In the genomic region with DNA sequence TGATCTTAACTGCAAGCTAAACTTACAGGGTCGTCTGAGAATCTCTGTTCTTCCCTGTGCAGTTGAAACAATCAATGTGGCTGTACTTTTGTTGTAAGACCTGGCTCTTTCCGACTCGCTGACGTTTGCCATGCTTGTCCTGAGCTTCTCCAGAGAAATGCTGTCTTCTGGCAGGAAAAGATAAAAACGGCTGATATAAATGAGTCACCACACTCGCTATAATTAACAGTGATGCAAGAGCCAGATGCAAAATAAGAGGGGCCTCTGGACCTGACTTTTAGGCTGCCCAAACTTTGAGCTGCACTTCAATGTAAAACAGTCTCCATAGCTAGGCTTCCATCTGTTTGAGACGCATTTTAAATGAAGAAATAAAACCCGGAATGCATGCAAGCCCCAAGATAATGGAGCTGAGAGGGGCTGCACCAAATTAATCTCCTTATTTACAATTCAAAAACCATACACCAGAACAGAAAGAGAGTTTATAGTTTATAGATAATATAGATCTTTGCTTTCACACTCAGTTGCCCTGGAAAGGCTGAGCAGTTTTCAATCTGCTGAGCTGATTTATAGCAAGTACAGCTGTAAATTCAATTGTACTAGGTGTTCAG, we compare ENCODE assay signal across 1 cellular context.
TF ChIP-seq lines count a peak whose summit lies in the region.

No MANE protein-coding gene starts in this region.

TF ChIP-seq in K562, 482 proteins besides CTCF, POLR2A, EP300 and RAD21 (continued from another document and continues in another):
- TF ChIP-seq, protein P1, sequence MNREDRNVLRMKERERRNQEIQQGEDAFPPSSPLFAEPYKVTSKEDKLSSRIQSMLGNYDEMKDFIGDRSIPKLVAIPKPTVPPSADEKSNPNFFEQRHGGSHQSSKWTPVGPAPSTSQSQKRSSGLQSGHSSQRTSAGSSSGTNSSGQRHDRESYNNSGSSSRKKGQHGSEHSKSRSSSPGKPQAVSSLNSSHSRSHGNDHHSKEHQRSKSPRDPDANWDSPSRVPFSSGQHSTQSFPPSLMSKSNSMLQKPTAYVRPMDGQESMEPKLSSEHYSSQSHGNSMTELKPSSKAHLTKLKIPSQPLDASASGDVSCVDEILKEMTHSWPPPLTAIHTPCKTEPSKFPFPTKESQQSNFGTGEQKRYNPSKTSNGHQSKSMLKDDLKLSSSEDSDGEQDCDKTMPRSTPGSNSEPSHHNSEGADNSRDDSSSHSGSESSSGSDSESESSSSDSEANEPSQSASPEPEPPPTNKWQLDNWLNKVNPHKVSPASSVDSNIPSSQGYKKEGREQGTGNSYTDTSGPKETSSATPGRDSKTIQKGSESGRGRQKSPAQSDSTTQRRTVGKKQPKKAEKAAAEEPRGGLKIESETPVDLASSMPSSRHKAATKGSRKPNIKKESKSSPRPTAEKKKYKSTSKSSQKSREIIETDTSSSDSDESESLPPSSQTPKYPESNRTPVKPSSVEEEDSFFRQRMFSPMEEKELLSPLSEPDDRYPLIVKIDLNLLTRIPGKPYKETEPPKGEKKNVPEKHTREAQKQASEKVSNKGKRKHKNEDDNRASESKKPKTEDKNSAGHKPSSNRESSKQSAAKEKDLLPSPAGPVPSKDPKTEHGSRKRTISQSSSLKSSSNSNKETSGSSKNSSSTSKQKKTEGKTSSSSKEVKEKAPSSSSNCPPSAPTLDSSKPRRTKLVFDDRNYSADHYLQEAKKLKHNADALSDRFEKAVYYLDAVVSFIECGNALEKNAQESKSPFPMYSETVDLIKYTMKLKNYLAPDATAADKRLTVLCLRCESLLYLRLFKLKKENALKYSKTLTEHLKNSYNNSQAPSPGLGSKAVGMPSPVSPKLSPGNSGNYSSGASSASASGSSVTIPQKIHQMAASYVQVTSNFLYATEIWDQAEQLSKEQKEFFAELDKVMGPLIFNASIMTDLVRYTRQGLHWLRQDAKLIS (CRISPR knock-in tag; IDR thresholded peaks at IDR 0.05): no peak
- TF ChIP-seq, protein P2, sequence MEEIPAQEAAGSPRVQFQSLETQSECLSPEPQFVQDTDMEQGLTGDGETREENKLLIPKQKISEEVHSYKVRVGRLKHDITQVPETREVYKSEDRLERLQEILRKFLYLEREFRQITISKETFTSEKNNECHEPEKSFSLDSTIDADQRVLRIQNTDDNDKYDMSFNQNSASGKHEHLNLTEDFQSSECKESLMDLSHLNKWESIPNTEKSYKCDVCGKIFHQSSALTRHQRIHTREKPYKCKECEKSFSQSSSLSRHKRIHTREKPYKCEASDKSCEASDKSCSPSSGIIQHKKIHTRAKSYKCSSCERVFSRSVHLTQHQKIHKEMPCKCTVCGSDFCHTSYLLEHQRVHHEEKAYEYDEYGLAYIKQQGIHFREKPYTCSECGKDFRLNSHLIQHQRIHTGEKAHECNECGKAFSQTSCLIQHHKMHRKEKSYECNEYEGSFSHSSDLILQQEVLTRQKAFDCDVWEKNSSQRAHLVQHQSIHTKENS (CRISPR knock-in tag; IDR thresholded peaks at IDR 0.05): no peak
- TF ChIP-seq GATA2 (CRISPR knock-in tag; IDR thresholded peaks at IDR 0.05) (peak; percentile 54; the same call in 1 of the 2 replicates), RCOR1 (IDR thresholded peaks at IDR 0.05; ENCODE audit: borderline replicate concordance in 1 of 2, low read depth in 2 of 2, low read length in 2 of 2) (peak in 1 of 2 experiments; percentile 13; a peak in 1 of 4 replicates), NR4A1 (CRISPR knock-in tag; IDR thresholded peaks at IDR 0.05) (no peak), NR4A1 (tag; IDR thresholded peaks at IDR 0.05) (no peak), HEY1 (CRISPR knock-in tag; IDR thresholded peaks at IDR 0.05; ENCODE audit: borderline replicate concordance) (0 out of 2 replicates have a peak, but pooled peaks have one; percentile 18), FOXA1 (IDR thresholded peaks at IDR 0.05; ENCODE audit: borderline replicate concordance) (no peak), TCF7 (IDR thresholded peaks at IDR 0.05; ENCODE audit: borderline replicate concordance) (no peak), ZNF143 (CRISPR knock-in tag; IDR thresholded peaks at IDR 0.05) (no peak), KAT8 (IDR thresholded peaks at IDR 0.05; ENCODE audit: low read depth) (no peak), ZNF175 (CRISPR knock-in tag; IDR thresholded peaks at IDR 0.05; ENCODE audit: low read depth) (peak; percentile 44; the same call in 1 of the 2 replicates), BRD9 (IDR thresholded peaks at IDR 0.05; ENCODE audit: low read depth, partially characterized antibody) (no peak), SMAD1 (IDR thresholded peaks at IDR 0.05; ENCODE audit: low read depth, low read length, partially characterized antibody) (no peak), HCFC1 (IDR thresholded peaks at IDR 0.05; ENCODE audit: low read depth, low read length) (no peak), PHF21A (IDR thresholded peaks at IDR 0.05; ENCODE audit: borderline replicate concordance, low read depth) (no peak), RBM17 (IDR thresholded peaks at IDR 0.05; ENCODE audit: borderline replicate concordance, low read depth, low read length) (no peak), TCF7L2 (IDR thresholded peaks at IDR 0.05; ENCODE audit: low read depth, low read length) (no peak), NFIX (CRISPR knock-in tag; IDR thresholded peaks at IDR 0.05; ENCODE audit: low read depth) (no peak), SP1 (CRISPR knock-in tag; IDR thresholded peaks at IDR 0.05) (no peak), HNRNPK (IDR thresholded peaks at IDR 0.05; ENCODE audit: low read depth, low read length, poor library complexity, severe bottlenecking) (no peak), C11orf30 (IDR thresholded peaks at IDR 0.05; ENCODE audit: low read depth) (no peak), EZH2 (IDR thresholded peaks at IDR 0.05; ENCODE audit: borderline replicate concordance, low read depth, low read length) (no peak), POLR2G (IDR thresholded peaks at IDR 0.05; ENCODE audit: low read depth, low read length) (no peak), STAT5B (CRISPR knock-in tag; IDR thresholded peaks at IDR 0.05) (no peak), SMARCA5 (IDR thresholded peaks at IDR 0.05) (no peak), ZKSCAN8 (CRISPR knock-in tag; IDR thresholded peaks at IDR 0.05) (no peak; the same call in 1 of the 2 replicates), HDAC3 (IDR thresholded peaks at IDR 0.05; ENCODE audit: borderline replicate concordance, partially characterized antibody) (peak; percentile 46), ZFP1 (CRISPR knock-in tag; IDR thresholded peaks at IDR 0.05) (no peak), MAZ (CRISPR knock-in tag; conservative IDR thresholded peaks at IDR 0.05 in 1 of 2, IDR thresholded peaks at IDR 0.05 in 1 of 2) (no peak), HOXB6 (CRISPR knock-in tag; IDR thresholded peaks at IDR 0.05; ENCODE audit: borderline replicate concordance) (no peak), CBX1 (IDR thresholded peaks at IDR 0.05; ENCODE audit: low read depth) (no peak), CBFA2T3 (IDR thresholded peaks at IDR 0.05) (peak; percentile 82), MBD2 (IDR thresholded peaks at IDR 0.05; ENCODE audit: borderline replicate concordance, low read depth) (0 out of 2 replicates have a peak, but pooled peaks have one; percentile 12)
- TF ChIP-seq, protein P3, sequence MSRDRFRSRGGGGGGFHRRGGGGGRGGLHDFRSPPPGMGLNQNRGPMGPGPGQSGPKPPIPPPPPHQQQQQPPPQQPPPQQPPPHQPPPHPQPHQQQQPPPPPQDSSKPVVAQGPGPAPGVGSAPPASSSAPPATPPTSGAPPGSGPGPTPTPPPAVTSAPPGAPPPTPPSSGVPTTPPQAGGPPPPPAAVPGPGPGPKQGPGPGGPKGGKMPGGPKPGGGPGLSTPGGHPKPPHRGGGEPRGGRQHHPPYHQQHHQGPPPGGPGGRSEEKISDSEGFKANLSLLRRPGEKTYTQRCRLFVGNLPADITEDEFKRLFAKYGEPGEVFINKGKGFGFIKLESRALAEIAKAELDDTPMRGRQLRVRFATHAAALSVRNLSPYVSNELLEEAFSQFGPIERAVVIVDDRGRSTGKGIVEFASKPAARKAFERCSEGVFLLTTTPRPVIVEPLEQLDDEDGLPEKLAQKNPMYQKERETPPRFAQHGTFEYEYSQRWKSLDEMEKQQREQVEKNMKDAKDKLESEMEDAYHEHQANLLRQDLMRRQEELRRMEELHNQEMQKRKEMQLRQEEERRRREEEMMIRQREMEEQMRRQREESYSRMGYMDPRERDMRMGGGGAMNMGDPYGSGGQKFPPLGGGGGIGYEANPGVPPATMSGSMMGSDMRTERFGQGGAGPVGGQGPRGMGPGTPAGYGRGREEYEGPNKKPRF (IDR thresholded peaks at IDR 0.05; ENCODE audit: low read depth, low read length): no peak
- TF ChIP-seq, protein P4, sequence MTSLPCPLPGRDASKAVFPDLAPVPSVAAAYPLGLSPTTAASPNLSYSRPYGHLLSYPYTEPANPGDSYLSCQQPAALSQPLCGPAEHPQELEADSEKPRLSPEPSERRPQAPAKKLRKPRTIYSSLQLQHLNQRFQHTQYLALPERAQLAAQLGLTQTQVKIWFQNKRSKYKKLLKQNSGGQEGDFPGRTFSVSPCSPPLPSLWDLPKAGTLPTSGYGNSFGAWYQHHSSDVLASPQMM (CRISPR knock-in tag; IDR thresholded peaks at IDR 0.05): no peak
- TF ChIP-seq, protein P5, sequence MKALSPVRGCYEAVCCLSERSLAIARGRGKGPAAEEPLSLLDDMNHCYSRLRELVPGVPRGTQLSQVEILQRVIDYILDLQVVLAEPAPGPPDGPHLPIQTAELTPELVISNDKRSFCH (CRISPR knock-in tag; IDR thresholded peaks at IDR 0.05): no peak
- TF ChIP-seq, protein P5 (tag; IDR thresholded peaks at IDR 0.05): no peak
- TF ChIP-seq, protein P6, sequence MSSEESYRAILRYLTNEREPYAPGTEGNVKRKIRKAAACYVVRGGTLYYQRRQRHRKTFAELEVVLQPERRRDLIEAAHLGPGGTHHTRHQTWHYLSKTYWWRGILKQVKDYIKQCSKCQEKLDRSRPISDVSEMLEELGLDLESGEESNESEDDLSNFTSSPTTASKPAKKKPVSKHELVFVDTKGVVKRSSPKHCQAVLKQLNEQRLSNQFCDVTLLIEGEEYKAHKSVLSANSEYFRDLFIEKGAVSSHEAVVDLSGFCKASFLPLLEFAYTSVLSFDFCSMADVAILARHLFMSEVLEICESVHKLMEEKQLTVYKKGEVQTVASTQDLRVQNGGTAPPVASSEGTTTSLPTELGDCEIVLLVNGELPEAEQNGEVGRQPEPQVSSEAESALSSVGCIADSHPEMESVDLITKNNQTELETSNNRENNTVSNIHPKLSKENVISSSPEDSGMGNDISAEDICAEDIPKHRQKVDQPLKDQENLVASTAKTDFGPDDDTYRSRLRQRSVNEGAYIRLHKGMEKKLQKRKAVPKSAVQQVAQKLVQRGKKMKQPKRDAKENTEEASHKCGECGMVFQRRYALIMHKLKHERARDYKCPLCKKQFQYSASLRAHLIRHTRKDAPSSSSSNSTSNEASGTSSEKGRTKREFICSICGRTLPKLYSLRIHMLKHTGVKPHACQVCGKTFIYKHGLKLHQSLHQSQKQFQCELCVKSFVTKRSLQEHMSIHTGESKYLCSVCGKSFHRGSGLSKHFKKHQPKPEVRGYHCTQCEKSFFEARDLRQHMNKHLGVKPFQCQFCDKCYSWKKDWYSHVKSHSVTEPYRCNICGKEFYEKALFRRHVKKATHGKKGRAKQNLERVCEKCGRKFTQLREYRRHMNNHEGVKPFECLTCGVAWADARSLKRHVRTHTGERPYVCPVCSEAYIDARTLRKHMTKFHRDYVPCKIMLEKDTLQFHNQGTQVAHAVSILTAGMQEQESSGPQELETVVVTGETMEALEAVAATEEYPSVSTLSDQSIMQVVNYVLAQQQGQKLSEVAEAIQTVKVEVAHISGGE (CRISPR knock-in tag; IDR thresholded peaks at IDR 0.05): no peak
- TF ChIP-seq, protein P7, sequence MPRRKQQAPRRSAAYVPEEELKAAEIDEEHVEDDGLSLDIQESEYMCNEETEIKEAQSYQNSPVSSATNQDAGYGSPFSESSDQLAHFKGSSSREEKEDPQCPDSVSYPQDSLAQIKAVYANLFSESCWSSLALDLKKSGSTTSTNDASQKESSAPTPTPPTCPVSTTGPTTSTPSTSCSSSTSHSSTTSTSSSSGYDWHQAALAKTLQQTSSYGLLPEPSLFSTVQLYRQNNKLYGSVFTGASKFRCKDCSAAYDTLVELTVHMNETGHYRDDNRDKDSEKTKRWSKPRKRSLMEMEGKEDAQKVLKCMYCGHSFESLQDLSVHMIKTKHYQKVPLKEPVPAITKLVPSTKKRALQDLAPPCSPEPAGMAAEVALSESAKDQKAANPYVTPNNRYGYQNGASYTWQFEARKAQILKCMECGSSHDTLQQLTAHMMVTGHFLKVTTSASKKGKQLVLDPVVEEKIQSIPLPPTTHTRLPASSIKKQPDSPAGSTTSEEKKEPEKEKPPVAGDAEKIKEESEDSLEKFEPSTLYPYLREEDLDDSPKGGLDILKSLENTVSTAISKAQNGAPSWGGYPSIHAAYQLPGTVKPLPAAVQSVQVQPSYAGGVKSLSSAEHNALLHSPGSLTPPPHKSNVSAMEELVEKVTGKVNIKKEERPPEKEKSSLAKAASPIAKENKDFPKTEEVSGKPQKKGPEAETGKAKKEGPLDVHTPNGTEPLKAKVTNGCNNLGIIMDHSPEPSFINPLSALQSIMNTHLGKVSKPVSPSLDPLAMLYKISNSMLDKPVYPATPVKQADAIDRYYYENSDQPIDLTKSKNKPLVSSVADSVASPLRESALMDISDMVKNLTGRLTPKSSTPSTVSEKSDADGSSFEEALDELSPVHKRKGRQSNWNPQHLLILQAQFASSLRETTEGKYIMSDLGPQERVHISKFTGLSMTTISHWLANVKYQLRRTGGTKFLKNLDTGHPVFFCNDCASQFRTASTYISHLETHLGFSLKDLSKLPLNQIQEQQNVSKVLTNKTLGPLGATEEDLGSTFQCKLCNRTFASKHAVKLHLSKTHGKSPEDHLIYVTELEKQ (CRISPR knock-in tag; IDR thresholded peaks at IDR 0.05): no peak
- TF ChIP-seq, protein P8, sequence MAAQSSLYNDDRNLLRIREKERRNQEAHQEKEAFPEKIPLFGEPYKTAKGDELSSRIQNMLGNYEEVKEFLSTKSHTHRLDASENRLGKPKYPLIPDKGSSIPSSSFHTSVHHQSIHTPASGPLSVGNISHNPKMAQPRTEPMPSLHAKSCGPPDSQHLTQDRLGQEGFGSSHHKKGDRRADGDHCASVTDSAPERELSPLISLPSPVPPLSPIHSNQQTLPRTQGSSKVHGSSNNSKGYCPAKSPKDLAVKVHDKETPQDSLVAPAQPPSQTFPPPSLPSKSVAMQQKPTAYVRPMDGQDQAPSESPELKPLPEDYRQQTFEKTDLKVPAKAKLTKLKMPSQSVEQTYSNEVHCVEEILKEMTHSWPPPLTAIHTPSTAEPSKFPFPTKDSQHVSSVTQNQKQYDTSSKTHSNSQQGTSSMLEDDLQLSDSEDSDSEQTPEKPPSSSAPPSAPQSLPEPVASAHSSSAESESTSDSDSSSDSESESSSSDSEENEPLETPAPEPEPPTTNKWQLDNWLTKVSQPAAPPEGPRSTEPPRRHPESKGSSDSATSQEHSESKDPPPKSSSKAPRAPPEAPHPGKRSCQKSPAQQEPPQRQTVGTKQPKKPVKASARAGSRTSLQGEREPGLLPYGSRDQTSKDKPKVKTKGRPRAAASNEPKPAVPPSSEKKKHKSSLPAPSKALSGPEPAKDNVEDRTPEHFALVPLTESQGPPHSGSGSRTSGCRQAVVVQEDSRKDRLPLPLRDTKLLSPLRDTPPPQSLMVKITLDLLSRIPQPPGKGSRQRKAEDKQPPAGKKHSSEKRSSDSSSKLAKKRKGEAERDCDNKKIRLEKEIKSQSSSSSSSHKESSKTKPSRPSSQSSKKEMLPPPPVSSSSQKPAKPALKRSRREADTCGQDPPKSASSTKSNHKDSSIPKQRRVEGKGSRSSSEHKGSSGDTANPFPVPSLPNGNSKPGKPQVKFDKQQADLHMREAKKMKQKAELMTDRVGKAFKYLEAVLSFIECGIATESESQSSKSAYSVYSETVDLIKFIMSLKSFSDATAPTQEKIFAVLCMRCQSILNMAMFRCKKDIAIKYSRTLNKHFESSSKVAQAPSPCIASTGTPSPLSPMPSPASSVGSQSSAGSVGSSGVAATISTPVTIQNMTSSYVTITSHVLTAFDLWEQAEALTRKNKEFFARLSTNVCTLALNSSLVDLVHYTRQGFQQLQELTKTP (IDR thresholded peaks at IDR 0.05; ENCODE audit: low read depth in 1 of 2, partially characterized antibody in 2 of 2): peak; percentile 22 to 23
